15 cellular contexts compared by ENCODE assay signal in the genomic region with DNA sequence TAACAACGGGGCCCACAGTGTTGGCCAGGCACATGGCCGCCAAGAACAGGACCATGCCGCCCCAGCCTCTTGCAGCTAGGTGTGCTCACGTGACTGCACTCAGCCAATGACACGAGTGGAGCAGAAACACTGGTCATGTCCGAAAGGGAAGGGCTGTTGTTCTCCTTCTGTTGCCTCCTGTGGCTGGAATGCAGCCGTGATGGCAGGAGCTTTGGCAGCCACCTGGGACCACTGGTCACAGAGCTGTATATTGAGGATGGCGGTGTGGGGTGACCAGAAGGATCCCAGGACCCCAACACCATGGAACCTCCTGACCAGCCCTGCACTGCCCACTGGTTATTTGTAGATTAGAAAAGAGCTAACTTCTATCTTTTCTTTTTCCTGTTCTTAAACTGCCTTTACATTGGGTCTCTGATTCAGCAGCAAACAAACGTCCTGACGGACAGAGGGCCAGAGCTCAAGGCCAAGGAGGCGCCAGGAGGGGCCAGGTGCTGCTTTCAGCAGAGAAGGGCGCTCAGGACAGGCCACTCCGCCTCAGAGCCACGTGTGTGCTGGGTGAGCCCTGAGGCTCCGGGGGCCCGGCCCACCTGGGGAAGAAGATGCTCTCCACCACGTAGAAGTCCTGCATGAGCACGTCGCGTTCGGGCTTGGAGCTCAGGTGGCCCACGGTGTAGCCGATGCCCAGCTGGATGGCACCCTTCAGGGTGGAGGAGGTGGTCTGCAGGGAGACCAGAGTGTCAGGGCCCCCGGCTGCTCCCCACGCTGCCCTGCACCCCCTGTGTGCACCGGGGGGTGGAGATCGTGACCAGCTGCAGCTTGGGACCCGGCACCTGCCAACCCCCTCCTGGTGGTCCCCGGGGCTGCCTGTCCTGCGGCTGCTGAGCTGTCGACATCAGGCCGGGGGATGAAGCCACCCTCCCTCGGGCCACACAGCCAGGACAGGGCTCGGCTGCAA. TPM values are rescaled to one million over a fixed set of nuclear protein-coding genes. Genes with fewer than 3 reads are reported as not detected.
DNase-seq lines count a peak whose midpoint lies in the region; ATAC-seq and TF ChIP-seq lines count a peak whose summit lies in the region.
"Had no signal": no experiment of that assay in that cellular context is flagged by ENCODE, and none has a peak within 500 bp of the region (broad histone marks: within the 10 kb centered on the region; RNA-seq: fewer than 3 reads in every experiment).

No MANE protein-coding gene starts in this region.

- H3K9me3 ChIP-seq in HEK293 (ENCODE audit: control insufficient read depth, insufficient read depth, low read depth, low read length) (no peaks in the 10 kb centered on the region), T-helper 17 cell (ENCODE audit: control insufficient read depth, low read length, poor library complexity, severe bottlenecking) (no peaks in the 10 kb centered on the region)

- TF ChIP-seq CTCF in HEK293 (tag by site-specific recombination; IDR thresholded peaks at IDR 0.05): no peak

- ATAC-seq in T-helper 17 cell: no peak
- ATAC-seq in HG02571 (IDR thresholded peaks at IDR 0.05; ENCODE audit: unreplicated experiment): no peak
- ATAC-seq: CD8-positive, alpha-beta T cell had no signal

- H3K4me1 ChIP-seq in HEK293 (ENCODE audit: control insufficient read depth, insufficient read depth, low read length): no peaks in the 10 kb centered on the region

- H3K4me3 ChIP-seq in HEK293 (ENCODE audit: low read depth, low read length): no peak overlapping the region
- H3K4me3 ChIP-seq: BLaER1 treated with 17β-estradiol and CSF1 and Interleukin-3, amounts not matched to agents 10 nM and 100 nM had no signal

- H3K27ac ChIP-seq in HEK293 (ENCODE audit: extremely low read depth, low read depth, low read length): no peak overlapping the region
- H3K27ac ChIP-seq: BLaER1 treated with 17β-estradiol and CSF1 and Interleukin-3, amounts not matched to agents 10 nM and 100 nM had no signal

- CTCF ChIA-PET in HEK293 (lab: Yijun Ruan, JAX): interaction anchor here (0.6 to 1.6 kb wide), 7 partner anchors 43 to 841 kb away, joined by 3 to 7 read pairs (median 3); no protein-coding TSS in a partner anchor

- H3K36me3 ChIP-seq in HEK293 (ENCODE audit: control insufficient read depth in 2 of 2, insufficient read depth in 1 of 2, low read length in 2 of 2): peaks cover 0 to 71% of the 10 kb centered on the region in 2 experiments; a peak in 2 of 3 replicates

- H3K27me3 Mint-ChIP-seq in T-helper 17 cell: no peaks in the 10 kb centered on the region
- H3K27me3 Mint-ChIP-seq: B cell had no signal

- no peak overlapping the region for H3K27ac Mint-ChIP-seq in T-helper 17 cell
- H3K27ac Mint-ChIP-seq: B cell; CD8-positive, alpha-beta T cell had no signal

- H3K4me3 Mint-ChIP-seq in T-helper 17 cell: peak overlapping the region; percentile 41
- H3K4me3 Mint-ChIP-seq: B cell; CD8-positive, alpha-beta T cell; H9 had no signal

- H3K36me3 Mint-ChIP-seq in T-helper 17 cell (ENCODE audit: low read depth): peaks cover 7% of the 10 kb centered on the region

- peaks cover 5% of the 10 kb centered on the region for H3K4me1 Mint-ChIP-seq in T-helper 17 cell

- DNase-seq in T-helper 17 cell (no peak), dermis blood vessel endothelial cell (peak; percentile 37), NOMO-1 treated with dmso at 0.1 percent for 144 hours (lab: John Stamatoyannopoulos, UW; ENCODE audit: unreplicated experiment) (no peak)
- no peak for DNase-seq in NK-92 treated with Interleukin-12 subunit alpha and Interleukin-12 subunit beta, amount 100 ng/mL, for 24 hours (lab: John Stamatoyannopoulos, UW)
- DNase-seq: Calu3; CD8-positive, alpha-beta T cell; DMS79 treated with DMSO at 0.1 percent for 48 hours; GF-D8; GOT3; H9 had no signal

- POLR2A ChIA-PET in HEK293 (lab: Yijun Ruan, JAX): interaction anchor here (0.6 kb wide), 2 partner anchors 58 to 361 kb away, joined by 3 read pairs; no protein-coding TSS in a partner anchor

TF ChIP-seq in HEK293, 187 proteins besides CTCF, POLR2A, EP300 and RAD21:
- TF ChIP-seq ZNF280D (tag by site-specific recombination; IDR thresholded peaks at IDR 0.05) (peak; percentile 92), HOXA7 (CRISPR knock-in tag; IDR thresholded peaks at IDR 0.05; ENCODE audit: borderline replicate concordance) (no peak)

RNA-seq across cellular contexts. Expression of gene CACTIN, which starts 35.0 kb away (rescaled TPM):
- 10 to 100 TPM; 32.8 to 34.4 TPM for total RNA-seq in T-helper 17 cell
- total RNA-seq in dermis blood vessel endothelial cell: 30.8 and 39.2 TPM in 2 replicates

RNA-seq across cellular contexts. Expression of gene PIP5K1C, which starts 38.7 kb away (rescaled TPM):
- 10 to 100 TPM; 21.7 to 23.7 TPM for total RNA-seq in T-helper 17 cell
- 57.7 and 75.6 TPM in 2 replicates for total RNA-seq in dermis blood vessel endothelial cell

RNA-seq across cellular contexts. Expression of gene TJP3, which starts 46.6 kb away (rescaled TPM):
- 10 to 100 TPM; 13.4 to 14.2 TPM for total RNA-seq in T-helper 17 cell
- 0.09 and 0.51 TPM in 2 replicates for total RNA-seq in dermis blood vessel endothelial cell

RNA-seq across cellular contexts. Expression of gene TBXA2R, which starts 54.9 kb away (rescaled TPM):
- total RNA-seq in T-helper 17 cell (10 to 100 TPM in 1 of 2 donors, 1 to 10 TPM in 1; 1.0 to 10.4 TPM), dermis blood vessel endothelial cell (1.3 and 1.7 TPM in 2 replicates)
- total RNA-seq: HT-29 had no signal
